8 cellular contexts compared by ENCODE assay signal in the genomic region with DNA sequence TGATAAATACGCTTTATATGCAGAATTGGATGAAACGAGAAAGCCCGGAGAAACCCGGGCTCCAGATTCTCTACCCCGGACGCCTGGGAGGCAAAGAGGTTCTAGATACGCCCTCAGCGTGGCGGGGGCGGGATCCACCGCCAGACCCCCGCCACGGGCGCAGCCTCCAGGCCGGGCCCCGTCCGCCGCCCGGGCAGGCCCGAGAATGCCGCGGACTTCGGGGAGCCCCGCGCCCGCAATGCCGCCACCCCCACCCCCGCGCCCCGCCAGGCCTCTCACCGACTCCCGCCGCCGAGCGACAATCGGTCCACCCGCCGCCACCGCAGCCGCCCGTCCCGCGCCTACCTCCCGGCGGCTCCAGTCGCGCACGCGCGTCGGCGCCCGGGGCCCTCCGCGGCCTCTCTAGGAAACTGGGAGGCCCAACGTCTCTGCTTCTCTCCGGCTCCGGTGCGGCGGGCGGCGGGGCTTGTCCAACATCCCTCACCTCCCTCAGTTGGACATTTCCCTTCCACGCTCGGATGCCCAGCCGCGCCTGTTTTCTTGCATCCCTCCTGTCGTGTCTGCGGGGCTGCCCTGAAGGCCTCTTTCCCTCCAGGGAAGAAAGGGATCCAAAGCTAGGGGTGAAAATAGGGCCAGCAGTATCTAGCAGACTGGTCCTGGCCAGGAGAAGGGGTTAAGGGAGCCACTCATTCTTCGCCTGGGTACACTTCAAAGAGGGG. TPM values are rescaled to one million over a fixed set of nuclear protein-coding genes. Genes with fewer than 3 reads are reported as not detected.
DNase-seq lines count a peak whose midpoint lies in the region; ATAC-seq and TF ChIP-seq lines count a peak whose summit lies in the region.

Gene ZNF445 (minus strand): TSS at position 359 of the 719 bp plus-strand sequence. CDS start 22,121 bp downstream, outside the sequence.

- no peaks in the 10 kb centered on the region for H3K9me3 ChIP-seq in liver (ENCODE audit: control insufficient read depth in 4 of 4, low read length in 3 of 4)

- H3K4me3 ChIP-seq in AG09309 (ENCODE audit: control insufficient read depth, low read depth, low read length): peak within 1 kb of the TSS; percentile 60
- peak within 1 kb of the TSS; percentile 69 to 87 (median 83) for H3K4me3 ChIP-seq in liver (ENCODE audit: low read depth in 1 of 3, low read length in 3 of 3)

- H3K9me3 Mint-ChIP-seq in dendritic cell treated with granulocyte-macrophage colony-stimulating factor and Interleukin-4, amounts not matched to agents 40 ng/mL and 50 ng/mL, for 4 days: no peaks in the 10 kb centered on the region

- H3K27me3 ChIP-seq in liver (ENCODE audit: control insufficient read depth in 4 of 4, insufficient read depth in 4 of 4, low read length in 3 of 4): no peaks in the 10 kb centered on the region

- H3K36me3 ChIP-seq in liver (ENCODE audit: control insufficient read depth in 4 of 4, insufficient read depth in 3 of 4, low read depth in 1 of 4, low read length in 3 of 4): no peaks in the 10 kb centered on the region

- WGBS in liver: under 1% methylated on average over 69 of the region's 69 CpGs

- TF ChIP-seq RAD21 in liver (IDR thresholded peaks at IDR 0.05): peak in 1 of 2 donors; percentile 28

- ATAC-seq in GM19023 (IDR thresholded peaks at IDR 0.05; ENCODE audit: unreplicated experiment): peak; percentile 93
- ATAC-seq in HG03280 (IDR thresholded peaks at IDR 0.05; ENCODE audit: unreplicated experiment): peak; percentile 89

- peak within 1 kb of the TSS; percentile 53 to 72 for H3K9ac ChIP-seq in liver (ENCODE audit: low read depth in 1 of 2, low read length in 2 of 2)

- peak within 1 kb of the TSS; percentile 81 for H3K4me3 Mint-ChIP-seq in dendritic cell treated with granulocyte-macrophage colony-stimulating factor and Interleukin-4, amounts not matched to agents 40 ng/mL and 50 ng/mL, for 4 days

- H3K27ac Mint-ChIP-seq in dendritic cell treated with granulocyte-macrophage colony-stimulating factor and Interleukin-4, amounts not matched to agents 40 ng/mL and 50 ng/mL, for 4 days: peak within 1 kb of the TSS; percentile 66

- peak within 1 kb of the TSS; percentile 6 to 35 for H3K27ac ChIP-seq in liver (ENCODE audit: low read depth in 1 of 2, low read length in 2 of 2)

- peaks cover 11% of the 10 kb centered on the region for H3K4me1 Mint-ChIP-seq in dendritic cell treated with granulocyte-macrophage colony-stimulating factor and Interleukin-4, amounts not matched to agents 40 ng/mL and 50 ng/mL, for 4 days (ENCODE audit: low read depth)

- intact Hi-C loops in dendritic cell treated with granulocyte-macrophage colony-stimulating factor and Interleukin-4, amounts not matched to agents 40 ng/mL and 50 ng/mL, for 4 days (cut with micrococcal nuclease): loop anchor here (1.0 to 10.0 kb wide), 4 partner anchors 33 to 167 kb away; partner anchors contain the start of genes ZKSCAN7 and ZNF35

- H3K27me3 Mint-ChIP-seq in dendritic cell treated with granulocyte-macrophage colony-stimulating factor and Interleukin-4, amounts not matched to agents 40 ng/mL and 50 ng/mL, for 4 days: no peaks in the 10 kb centered on the region

- TF ChIP-seq CTCF in AG09309 (IDR thresholded peaks at IDR 0.05; ENCODE audit: control insufficient read depth, insufficient read depth, low read depth, low read length, missing control alignments) (no peak), liver (IDR thresholded peaks at IDR 0.05; ENCODE audit: low read depth, low read length, missing input control) (no peak)

- DNase-seq in AG09309 (ENCODE audit: low read depth): peak; percentile 29
- peak; percentile 54 for DNase-seq in NCI-H526 treated with DMSO at 0.1 percent for 48 hours (lab: John Stamatoyannopoulos, UW)
- peak; percentile 69 for DNase-seq in activated CD4-positive, alpha-beta T cell treated with anti-CD3 and anti-CD28 coated beads, Interleukin-2, amount 50 U/mL, for 1 hour
- peak; percentile 64 to 65 for DNase-seq in stimulated activated CD4-positive, alpha-beta T cell treated with anti-CD3 and anti-CD28 coated beads, Interleukin-2, amount 100 ng/mL, for 48 hours

- H3K4me1 ChIP-seq in liver (ENCODE audit: control insufficient read depth in 4 of 4, insufficient read depth in 4 of 4, low read length in 3 of 4): peaks cover 0 to 16% (median 13%) of the 10 kb centered on the region in 4 donors

- no peaks in the 10 kb centered on the region for H3K36me3 Mint-ChIP-seq in dendritic cell treated with granulocyte-macrophage colony-stimulating factor and Interleukin-4, amounts not matched to agents 40 ng/mL and 50 ng/mL, for 4 days (ENCODE audit: low read depth)

TF ChIP-seq in liver, 16 proteins besides CTCF, POLR2A, EP300 and RAD21:
- no peak for TF ChIP-seq HNF4G (IDR thresholded peaks at IDR 0.05)

RNA-seq across cellular contexts. Expression of gene ZNF445, which starts in this region (rescaled TPM):
- 1 to 10 TPM; 7.6 to 8.7 TPM for total RNA-seq in liver
- polyA plus RNA-seq in liver: 1 to 10 TPM; 2.1 to 2.2 TPM

Comparison
In these comparisons a context has a peak if more than half of its experiments do, and no peak if none do; other contexts are left out.
1. Peak in every context shown above with its lines: DNase-seq, ATAC-seq, H3K4me3 ChIP-seq and H3K27ac ChIP-seq.